7 cellular contexts compared by ENCODE assay signal in genomic region chr20:20017852-20018245, GRCh38. TPM values are rescaled to one million over a fixed set of nuclear protein-coding genes. Genes with fewer than 3 reads are reported as not detected.
DNase-seq lines count a peak whose midpoint lies in the region; ATAC-seq and TF ChIP-seq lines count a peak whose summit lies in the region.

No MANE protein-coding gene starts in this region.

- peak overlapping the region; percentile 91 for H3K4me3 Mint-ChIP-seq in activated CD4-positive, alpha-beta memory T cell treated with anti-CD3 and anti-CD28 coated beads for 36 hours

- 3 to 11% (median 6%) methylated on average over 6 to 16 of the region's 16 CpGs for WGBS in heart left ventricle, 4 donors

- ATAC-seq in GM19035 (IDR thresholded peaks at IDR 0.05; ENCODE audit: unreplicated experiment) (peak; percentile 2), HG03135 (IDR thresholded peaks at IDR 0.05; ENCODE audit: unreplicated experiment) (peak; percentile 12), heart left ventricle (no peak), GM18870 (IDR thresholded peaks at IDR 0.05; ENCODE audit: unreplicated experiment) (no peak)

- TF ChIP-seq POLR2A in heart left ventricle (IDR thresholded peaks at IDR 0.05), result no peak

- H3K27me3 ChIP-seq in heart left ventricle, result no peaks in the 10 kb centered on the region

- peaks cover 59% of the 10 kb centered on the region for H3K4me1 Mint-ChIP-seq in activated CD4-positive, alpha-beta memory T cell treated with anti-CD3 and anti-CD28 coated beads for 36 hours (ENCODE audit: low read depth)

- no peak for TF ChIP-seq CTCF in heart left ventricle (IDR thresholded peaks at IDR 0.05)

- POLR2A ChIA-PET in activated CD4-positive, alpha-beta memory T cell treated with anti-CD3 and anti-CD28 coated beads for 36 hours (lab: Charles Lee), result interaction anchor here (1.3 to 1.8 kb wide), 2 partner anchors 18 to 34 kb away, joined by 4 to 22 read pairs; partner anchors contain the start of genes CFAP61 and CRNKL1

- peak overlapping the region; percentile 67 for H3K27ac Mint-ChIP-seq in activated CD4-positive, alpha-beta memory T cell treated with anti-CD3 and anti-CD28 coated beads for 36 hours

- CTCF ChIA-PET in activated CD4-positive, alpha-beta memory T cell treated with anti-CD3 and anti-CD28 coated beads for 36 hours (lab: Charles Lee), result interaction anchor here (1.0 to 3.1 kb wide), 5 partner anchors 9 to 231 kb away, joined by 3 to 19 read pairs (median 5); partner anchors contain the start of genes CFAP61 and CRNKL1

- no peaks in the 10 kb centered on the region for H3K9me3 ChIP-seq in heart left ventricle

- H3K36me3 Mint-ChIP-seq in activated CD4-positive, alpha-beta memory T cell treated with anti-CD3 and anti-CD28 coated beads for 36 hours, result peaks cover 7% of the 10 kb centered on the region

- no peaks in the 10 kb centered on the region for H3K9me3 Mint-ChIP-seq in activated CD4-positive, alpha-beta memory T cell treated with anti-CD3 and anti-CD28 coated beads for 36 hours

- peak overlapping the region in 11 of 12 donors; percentile 14 to 85 (median 78) for H3K27ac ChIP-seq in heart left ventricle

- H3K4me1 ChIP-seq in heart left ventricle, result peaks cover 0 to 68% (median 28%) of the 10 kb centered on the region in 12 donors

- H3K36me3 ChIP-seq in heart left ventricle, result peaks cover 0 to 17% (median 3%) of the 10 kb centered on the region in 9 donors

- peak; percentile 40 for DNase-seq in activated CD4-positive, alpha-beta memory T cell treated with anti-CD3 and anti-CD28 coated beads for 36 hours
- DNase-seq in heart left ventricle, result no peak
- no peak for DNase-seq in skeletal muscle cell (ENCODE audit: low read depth)
- DNase-seq in iPS-NIHi11 (ENCODE audit: low spot score), result no peak

- no peaks in the 10 kb centered on the region for H3K27me3 Mint-ChIP-seq in activated CD4-positive, alpha-beta memory T cell treated with anti-CD3 and anti-CD28 coated beads for 36 hours

- intact Hi-C loops in activated CD4-positive, alpha-beta memory T cell treated with anti-CD3 and anti-CD28 coated beads for 36 hours (cut with micrococcal nuclease), result loop anchor here (1.0 kb wide), 1 partner anchor 34 kb away; the partner anchor contains the start of genes CFAP61 and CRNKL1
- intact Hi-C loops in heart left ventricle (cut with DNase I), result loop anchor here in 4 of 10 donors (5.0 kb wide), 2 partner anchors 34 to 326 kb away; partner anchors contain the start of genes CFAP61 (in 3 of the 4) and CRNKL1 (in 3 of the 4)

- peak overlapping the region; percentile 71 to 99 (median 82) for H3K4me3 ChIP-seq in heart left ventricle
- peak overlapping the region; percentile 94 for H3K4me3 ChIP-seq in skeletal muscle cell (ENCODE audit: low read depth, low read length)

RNA-seq across cellular contexts. Expression of gene NAA20, which starts 0.7 kb away (rescaled TPM):
- total RNA-seq in activated CD4-positive, alpha-beta memory T cell treated with anti-CD3 and anti-CD28 coated beads for 36 hours, result 10 to 100 TPM; 82.6 to 82.9 TPM
- 10 to 100 TPM; 36.0 to 79.8 (median 59.1) TPM for total RNA-seq in heart left ventricle
- polyA plus RNA-seq in heart left ventricle, result 100 to 1,000 TPM; 108 to 130 TPM

RNA-seq across cellular contexts. Expression of gene CRNKL1, which starts 34.4 kb away (rescaled TPM):
- total RNA-seq in activated CD4-positive, alpha-beta memory T cell treated with anti-CD3 and anti-CD28 coated beads for 36 hours, result 10 to 100 TPM; 21.5 to 21.8 TPM
- total RNA-seq in heart left ventricle, result 10 to 100 TPM; 13.4 to 21.5 (median 17.5) TPM
- polyA plus RNA-seq in heart left ventricle, result 10 to 100 TPM; 11.4 to 12.7 TPM

RNA-seq across cellular contexts. Expression of gene CFAP61, which starts 34.5 kb away (rescaled TPM):
- not detected for total RNA-seq in activated CD4-positive, alpha-beta memory T cell treated with anti-CD3 and anti-CD28 coated beads for 36 hours
- 100 to 1,000 TPM in 1 of 9 donors, 10 to 100 TPM in 8; 17.5 to 102 (median 45.8) TPM for total RNA-seq in heart left ventricle
- polyA plus RNA-seq in heart left ventricle, result 10 to 100 TPM; 12.1 to 17.4 TPM

Comparison
In these comparisons a context has a peak if more than half of its experiments do, and no peak if none do; other contexts are left out.
1. ATAC-seq: peak in GM19035 (single experiment) and HG03135 (single experiment); none in heart left ventricle (0 of 4) and GM18870 (single experiment).
2. RNA of gene CFAP61, which starts 34.5 kb away (total RNA-seq): 17.5 to 102 TPM in heart left ventricle; not detected in activated CD4-positive, alpha-beta memory T cell treated with anti-CD3 and anti-CD28 coated beads for 36 hours; every median in the first group is over 10 times any median in the second.